29 cellular contexts compared by ENCODE assay signal in the genomic region with DNA sequence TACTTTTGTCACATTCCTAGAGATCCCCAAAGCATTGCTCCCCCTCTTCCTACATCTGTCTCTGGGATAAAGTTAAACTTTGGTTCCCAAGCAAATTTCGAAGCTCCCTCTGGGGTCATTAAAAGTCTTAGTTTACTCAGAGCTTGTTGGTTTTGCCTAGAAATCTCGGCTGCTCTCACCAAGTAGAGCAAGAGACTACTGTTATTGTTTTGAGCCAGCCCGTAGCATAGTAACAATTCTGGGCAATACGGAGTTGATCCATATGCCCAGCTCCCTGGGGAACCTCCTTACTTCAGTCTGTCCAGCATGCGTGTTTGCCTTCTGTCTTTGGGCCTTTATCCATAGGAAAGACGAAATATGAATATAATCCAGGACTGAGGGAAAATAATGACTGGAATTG. TPM values are rescaled to one million over a fixed set of nuclear protein-coding genes. Genes with fewer than 3 reads are reported as not detected.
DNase-seq lines count a peak whose midpoint lies in the region; ATAC-seq and TF ChIP-seq lines count a peak whose summit lies in the region.
"Had no signal": no experiment of that assay in that cellular context is flagged by ENCODE, and none has a peak within 500 bp of the region (broad histone marks: within the 10 kb centered on the region; RNA-seq: fewer than 3 reads in every experiment).

No MANE protein-coding gene starts in this region.

- no peaks in the 10 kb centered on the region; the same call in 1 of the 2 replicates for H3K36me3 Mint-ChIP-seq in WTC11
- H3K36me3 Mint-ChIP-seq: activated naive CD8-positive, alpha-beta T cell; CD4-positive, alpha-beta memory T cell; memory B cell had no signal

- H3K4me1 Mint-ChIP-seq in WTC11, result peaks cover 31% of the 10 kb centered on the region
- H3K4me1 Mint-ChIP-seq: memory B cell had no signal

- POLR2A ChIA-PET in WTC11 (lab: Charles Lee), result interaction anchor here (0.7 to 1.1 kb wide), 2 partner anchors 9 to 253 kb away, joined by 4 to 6 read pairs; no protein-coding TSS in a partner anchor

- no peak for ATAC-seq in WTC11
- no peak for ATAC-seq in GM19467 (IDR thresholded peaks at IDR 0.05; ENCODE audit: unreplicated experiment)
- ATAC-seq: activated CD4-positive, CD25-positive, alpha-beta regulatory T cell treated with anti-CD3 and anti-CD28 coated beads, Interleukin-2, amount 50 U/mL, for 24 hours; activated CD8-positive, alpha-beta T cell treated with anti-CD3 and anti-CD28 coated beads, Interleukin-2, amount 10 ng/mL, durations not matched to agents 7 days and 5 days had no signal

- no peak overlapping the region for H3K4me3 ChIP-seq in fibroblast of the aortic adventitia (ENCODE audit: low read depth, low read length)
- H3K4me3 ChIP-seq: dorsolateral prefrontal cortex, HAP-1, hepatocyte, MG63, prostate gland, sigmoid colon, testis had no signal

- H3K27ac ChIP-seq in caudate nucleus (ENCODE audit: low read depth, low read length), result no peak overlapping the region
- H3K27ac ChIP-seq: dorsolateral prefrontal cortex, hepatocyte, prostate gland, RWPE1, sigmoid colon, testis had no signal

- H3K27ac Mint-ChIP-seq in WTC11, result peak overlapping the region; percentile 64
- H3K27ac Mint-ChIP-seq: activated CD8-positive, alpha-beta T cell treated with anti-CD3 and anti-CD28 coated beads, Interleukin-2, amount 10 ng/mL, durations not matched to agents 7 days and 5 days; activated naive CD8-positive, alpha-beta T cell; CD4-positive, alpha-beta memory T cell; memory B cell had no signal

- no peaks in the 10 kb centered on the region for H3K9me3 Mint-ChIP-seq in WTC11
- H3K9me3 Mint-ChIP-seq: memory B cell had no signal

- TF ChIP-seq CTCF in WTC11 (IDR thresholded peaks at IDR 0.05) (no peak), fibroblast of the aortic adventitia (IDR thresholded peaks at IDR 0.05; ENCODE audit: insufficient read depth, low read length) (no peak)

- H3K4me3 Mint-ChIP-seq in WTC11, result no peak overlapping the region
- H3K4me3 Mint-ChIP-seq: activated CD8-positive, alpha-beta T cell treated with anti-CD3 and anti-CD28 coated beads, Interleukin-2, amount 10 ng/mL, durations not matched to agents 7 days and 5 days; activated naive CD8-positive, alpha-beta T cell; CD4-positive, alpha-beta memory T cell; memory B cell had no signal

- CTCF ChIA-PET in WTC11 (lab: Charles Lee), result interaction anchor here (0.6 to 1.3 kb wide), 3 partner anchors 10 to 720 kb away, joined by 3 to 8 read pairs (median 4); a partner anchor contains a TSS

- no peaks in the 10 kb centered on the region; the same call in 1 of the 2 replicates for H3K27me3 Mint-ChIP-seq in WTC11 (ENCODE audit: low read depth)

- peak; percentile 16 to 57 for DNase-seq in NCI-H524 (lab: John Stamatoyannopoulos, UW)
- DNase-seq in NCI-H524 treated with DMSO at 0.1 percent for 48 hours (lab: John Stamatoyannopoulos, UW), result no peak
- DNase-seq in WTC11 (ENCODE audit: low spot score), result no peak
- peak; percentile 31 for DNase-seq in fibroblast of the aortic adventitia (ENCODE audit: low read depth)
- peak; percentile 86 for DNase-seq in stromal cell of bone marrow (ENCODE audit: low read depth)
- no peak for DNase-seq in caudate nucleus (lab: John Stamatoyannopoulos, UW)
- DNase-seq in A172 (ENCODE audit: low spot score), result no peak
- DNase-seq: activated CD8-positive, alpha-beta T cell treated with anti-CD3 and anti-CD28 coated beads, Interleukin-2, amount 10 ng/mL, durations not matched to agents 7 days and 5 days; aorta; CD4-positive, alpha-beta memory T cell; cerebellar nuclear complex; dorsolateral prefrontal cortex; foreskin melanocyte; left cardiac atrium; NCI-H2081 treated with DMSO at 0.1 percent for 48 hours; sigmoid colon; stimulated activated CD4-positive, alpha-beta T cell treated with anti-CD3 and anti-CD28 coated beads, Interleukin-15, amount 100 ng/mL, for 24 hours; stimulated activated naive CD4-positive, alpha-beta T cell; T-helper 1 cell; testis had no signal

TF ChIP-seq in WTC11, 78 proteins besides CTCF, POLR2A, EP300 and RAD21:
- TF ChIP-seq, protein P1, sequence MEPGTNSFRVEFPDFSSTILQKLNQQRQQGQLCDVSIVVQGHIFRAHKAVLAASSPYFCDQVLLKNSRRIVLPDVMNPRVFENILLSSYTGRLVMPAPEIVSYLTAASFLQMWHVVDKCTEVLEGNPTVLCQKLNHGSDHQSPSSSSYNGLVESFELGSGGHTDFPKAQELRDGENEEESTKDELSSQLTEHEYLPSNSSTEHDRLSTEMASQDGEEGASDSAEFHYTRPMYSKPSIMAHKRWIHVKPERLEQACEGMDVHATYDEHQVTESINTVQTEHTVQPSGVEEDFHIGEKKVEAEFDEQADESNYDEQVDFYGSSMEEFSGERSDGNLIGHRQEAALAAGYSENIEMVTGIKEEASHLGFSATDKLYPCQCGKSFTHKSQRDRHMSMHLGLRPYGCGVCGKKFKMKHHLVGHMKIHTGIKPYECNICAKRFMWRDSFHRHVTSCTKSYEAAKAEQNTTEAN (CRISPR knock-in tag; IDR thresholded peaks at IDR 0.05), result no peak
- no peak for TF ChIP-seq GABPB1 (CRISPR knock-in tag; IDR thresholded peaks at IDR 0.05)
- no peak for TF ChIP-seq ZNF219 (CRISPR knock-in tag; IDR thresholded peaks at IDR 0.05; ENCODE audit: borderline replicate concordance)
- TF ChIP-seq ZNF416 (CRISPR knock-in tag; IDR thresholded peaks at IDR 0.05), result no peak

RNA-seq across cellular contexts. Expression of a gene that starts 10.0 kb away (rescaled TPM):
- total RNA-seq in WTC11 (2021), result 29.4 to 39.9 TPM (median 36.2 TPM) in 3 replicates
- total RNA-seq in fibroblast of the aortic adventitia (ENCODE audit: low replicate concordance), result 4.0 and 15.6 TPM in 2 replicates
- 12.6 and 30.3 TPM in 2 replicates for total RNA-seq in A172 (2014; rRNA removed; shearing (Covaris generic))
- total RNA-seq: activated CD8-positive, alpha-beta T cell treated with anti-CD3 and anti-CD28 coated beads, Interleukin-2, amount 10 ng/mL, durations not matched to agents 7 days and 5 days; CD4-positive, alpha-beta memory T cell had no signal

Comparison
In these comparisons a context has a peak if more than half of its experiments do, and no peak if none do; other contexts are left out.
1. DNase-seq: peak in NCI-H524 (2 of 2), fibroblast of the aortic adventitia (single experiment) and stromal cell of bone marrow (single experiment); none in NCI-H524 treated with DMSO at 0.1 percent for 48 hours (single experiment), WTC11 (single experiment), caudate nucleus (0 of 61) and A172 (single experiment).